ENCODE assay signal across 8 cellular contexts in the genomic region with DNA sequence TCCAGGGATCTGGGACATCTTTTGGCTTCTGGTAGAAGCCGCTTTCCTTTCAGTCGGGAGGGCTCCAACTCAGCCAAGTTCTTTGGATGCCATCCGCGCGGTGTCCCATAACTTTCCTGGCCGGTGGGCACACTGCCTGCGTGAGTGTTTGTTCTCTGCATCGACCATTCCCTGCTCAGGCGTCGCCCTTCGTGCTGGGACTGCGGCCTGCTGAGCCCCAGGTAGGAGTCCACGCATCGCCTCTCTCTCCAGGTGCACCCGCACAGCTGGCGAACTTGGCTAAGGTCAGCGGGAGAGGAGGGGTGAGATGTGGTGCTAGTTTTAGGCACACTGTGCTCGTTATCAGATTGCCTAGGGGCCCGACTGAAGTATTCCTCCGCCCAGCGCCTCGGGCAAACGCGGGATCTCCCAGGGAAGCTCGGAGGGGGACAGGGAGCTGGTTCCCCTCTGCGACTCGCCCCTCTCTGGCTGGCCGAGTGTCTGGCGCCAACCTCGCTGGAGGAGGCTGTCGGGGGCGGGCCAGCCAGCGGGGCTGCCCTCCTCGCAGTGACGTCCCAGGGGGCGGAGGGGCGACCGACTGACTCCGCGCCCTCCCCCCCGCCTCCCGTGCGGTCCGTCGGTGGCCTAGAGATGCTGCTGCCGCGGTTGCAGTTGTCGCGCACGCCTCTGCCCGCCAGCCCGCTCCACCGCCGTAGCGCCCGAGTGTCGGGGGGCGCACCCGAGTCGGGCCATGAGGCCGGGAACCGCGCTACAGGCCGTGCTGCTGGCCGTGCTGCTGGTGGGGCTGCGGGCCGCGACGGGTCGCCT. TPM values are rescaled to one million over a fixed set of nuclear protein-coding genes. Genes with fewer than 3 reads are reported as not detected.
A peak's percentile ranks its signal among the peaks of the same experiment; 100 is the strongest.
DNase-seq lines count a peak whose midpoint lies in the region; TF ChIP-seq lines count a peak whose summit lies in the region.

A gene with protein sequence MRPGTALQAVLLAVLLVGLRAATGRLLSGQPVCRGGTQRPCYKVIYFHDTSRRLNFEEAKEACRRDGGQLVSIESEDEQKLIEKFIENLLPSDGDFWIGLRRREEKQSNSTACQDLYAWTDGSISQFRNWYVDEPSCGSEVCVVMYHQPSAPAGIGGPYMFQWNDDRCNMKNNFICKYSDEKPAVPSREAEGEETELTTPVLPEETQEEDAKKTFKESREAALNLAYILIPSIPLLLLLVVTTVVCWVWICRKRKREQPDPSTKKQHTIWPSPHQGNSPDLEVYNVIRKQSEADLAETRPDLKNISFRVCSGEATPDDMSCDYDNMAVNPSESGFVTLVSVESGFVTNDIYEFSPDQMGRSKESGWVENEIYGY (plus strand): TSS at position 607 of the 807 bp plus-strand sequence. CDS start 124 bp downstream, at position 731.

- no CpG with 5 or more reads among the region's 70 CpGs for WGBS in esophagus muscularis mucosa

- peaks cover 0 to 40% (median 4%) of the 10 kb centered on the region in 4 donors for H3K27me3 ChIP-seq in esophagus muscularis mucosa
- peaks cover 33 to 37% of the 10 kb centered on the region in 2 donors for H3K27me3 ChIP-seq in mucosa of rectum (ENCODE audit: control insufficient read depth in 2 of 2, insufficient read depth in 2 of 2, low read length in 2 of 2)
- no peaks in the 10 kb centered on the region for H3K27me3 ChIP-seq in tibial artery

- H3K36me3 ChIP-seq in esophagus muscularis mucosa (peaks cover 0 to 5% (median 2%) of the 10 kb centered on the region in 4 donors), mucosa of rectum (ENCODE audit: control insufficient read depth in 2 of 2, insufficient read depth in 2 of 2, low read length in 2 of 2) (no peaks in the 10 kb centered on the region), tibial artery (peaks cover 0 to 11% (median 0%) of the 10 kb centered on the region in 3 donors)

- no peaks in the 10 kb centered on the region for H3K9me3 ChIP-seq in esophagus muscularis mucosa
- no peaks in the 10 kb centered on the region for H3K9me3 ChIP-seq in mucosa of rectum (ENCODE audit: control insufficient read depth in 2 of 2, low read length in 2 of 2)
- H3K9me3 ChIP-seq in tibial artery: no peaks in the 10 kb centered on the region

- TF ChIP-seq POLR2A in esophagus muscularis mucosa (IDR thresholded peaks at IDR 0.05; ENCODE audit: low read depth): no peak

- H3K27ac ChIP-seq in esophagus muscularis mucosa (replicated peaks in 1 of 4) (peak within 1 kb of the TSS; percentile 63 to 80 (median 74)), mucosa of rectum (ENCODE audit: low read depth in 2 of 2, low read length in 2 of 2) (peak within 1 kb of the TSS; percentile 12 to 44), tibial artery (peak within 1 kb of the TSS; percentile 76 to 78)

- TF ChIP-seq CTCF in esophagus muscularis mucosa (IDR thresholded peaks at IDR 0.05): no peak
- no peak for TF ChIP-seq CTCF in tibial artery (IDR thresholded peaks at IDR 0.05)

- peaks cover 22 to 31% (median 29%) of the 10 kb centered on the region in 4 donors for H3K4me1 ChIP-seq in esophagus muscularis mucosa
- H3K4me1 ChIP-seq in mucosa of rectum (ENCODE audit: control insufficient read depth in 2 of 2, insufficient read depth in 2 of 2, low read length in 2 of 2): peaks cover 0 to 2% of the 10 kb centered on the region in 2 donors
- peaks cover 0 to 26% (median 7%) of the 10 kb centered on the region in 4 donors for H3K4me1 ChIP-seq in tibial artery

- peak; percentile 94 for DNase-seq in AG20443 (ENCODE audit: low spot score)
- DNase-seq in HuH-7 (ENCODE audit: low spot score): peak; percentile 29
- DNase-seq in activated CD8-positive, alpha-beta memory T cell treated with anti-CD3 and anti-CD28 coated beads for 24 hours: peak; percentile 83
- no peak for DNase-seq in esophagus muscularis mucosa (ENCODE audit: extremely low spot score)
- peak; percentile 43 to 79 for DNase-seq in tibial artery
- DNase-seq in NCI-H1930 (lab: John Stamatoyannopoulos, UW): no peak
- DNase-seq in HUDEP-2 (lab: John Stamatoyannopoulos, UW; ENCODE audit: unreplicated experiment in 76 of 76): no peak

- intact Hi-C loops in esophagus muscularis mucosa (cut with DNase I) (no loop called here), tibial artery (cut with DNase I; ENCODE audit: low total_unique reads) (no loop called here)

- peak within 1 kb of the TSS in 1 of 2 donors; percentile 53 for H3K9ac ChIP-seq in mucosa of rectum (ENCODE audit: low read depth in 1 of 2, low read length in 2 of 2)

- peak within 1 kb of the TSS; percentile 65 to 76 (median 67) for H3K4me3 ChIP-seq in esophagus muscularis mucosa
- peak within 1 kb of the TSS; percentile 51 to 59 for H3K4me3 ChIP-seq in mucosa of rectum (ENCODE audit: low read length in 2 of 2)
- peak within 1 kb of the TSS; percentile 69 to 74 for H3K4me3 ChIP-seq in tibial artery

- TF ChIP-seq EP300 in esophagus muscularis mucosa (IDR thresholded peaks at IDR 0.05): no peak

RNA-seq across cellular contexts. Expression of the gene that starts here (rescaled TPM):
- 10 to 100 TPM; 12.0 to 47.1 (median 18.5) TPM for total RNA-seq in esophagus muscularis mucosa

Comparison
In these comparisons a context has a peak if more than half of its experiments do, and no peak if none do; other contexts are left out.
1. DNase-seq: peak in AG20443 (single experiment), HuH-7 (single experiment), activated CD8-positive, alpha-beta memory T cell treated with anti-CD3 and anti-CD28 coated beads for 24 hours (single experiment) and tibial artery (2 of 2); none in esophagus muscularis mucosa (single experiment), NCI-H1930 (0 of 2) and HUDEP-2 (0 of 76).
2. Peak in every context shown above with its lines, with median percentiles within 50 percentile points of each other: H3K27ac ChIP-seq and H3K4me3 ChIP-seq.